In the genomic region with DNA sequence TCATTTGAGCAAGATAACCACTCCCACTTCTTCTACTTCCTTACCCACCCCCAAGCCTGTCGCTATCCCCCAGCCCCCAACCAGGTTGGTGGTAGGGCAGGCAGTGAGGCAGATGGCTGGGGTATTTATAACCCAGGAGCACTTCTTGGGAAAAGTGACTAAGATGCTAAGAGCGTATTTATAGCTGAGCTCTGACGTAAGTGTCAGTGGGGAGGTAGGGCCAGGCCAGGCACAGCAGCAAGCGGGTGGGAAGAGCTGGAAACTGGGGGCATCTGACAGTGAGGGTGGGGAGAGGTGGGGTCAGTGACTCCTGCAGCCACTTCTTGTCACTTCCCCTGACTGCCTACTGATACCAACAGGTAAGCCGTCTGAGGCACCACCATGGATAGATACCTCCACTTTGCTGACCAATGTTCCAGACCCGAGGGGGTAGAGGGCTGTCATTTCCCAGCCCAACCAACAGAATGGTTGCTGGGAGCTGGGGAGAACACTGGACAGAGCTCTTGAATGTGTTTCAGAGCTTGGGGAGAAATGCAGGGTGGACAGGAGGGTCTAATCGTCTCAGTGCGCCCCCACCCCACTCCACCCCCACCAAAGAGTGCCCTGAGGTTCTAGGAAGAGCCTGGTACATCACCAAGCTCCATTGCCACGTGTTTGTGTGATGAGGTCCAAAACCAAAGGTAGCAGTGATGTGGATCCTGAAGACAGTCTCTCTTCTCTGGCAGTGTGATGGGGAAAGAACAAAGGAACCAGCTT, we compare ENCODE assay signal across 8 cellular contexts.
DNase-seq lines count a peak whose midpoint lies in the region.

No MANE protein-coding gene starts in this region.

- peak; percentile 80 for DNase-seq in NK-92 treated with Interleukin-12 subunit alpha and Interleukin-12 subunit beta, amount 100 ng/mL, for 24 hours (lab: John Stamatoyannopoulos, UW)
- DNase-seq in NK-92 (lab: John Stamatoyannopoulos, UW; ENCODE audit: unreplicated experiment): no peak
- DNase-seq in SIG-M5 (lab: John Stamatoyannopoulos, UW): peak; percentile 47
- DNase-seq in glomerular visceral epithelial cell (ENCODE audit: extremely low spot score): peak; percentile 60
- peak; percentile 60 for DNase-seq in stimulated activated CD8-positive, alpha-beta memory T cell treated with anti-CD3 and anti-CD28 coated beads, Interleukin-4, amount 100 ng/mL, for 48 hours
- no peak for DNase-seq in activated effector memory CD4-positive, alpha-beta T cell treated with anti-CD3 and anti-CD28 coated beads, Interleukin-2, amount 50 U/mL, for 16 hours
- no peak for DNase-seq in HuH-7.5 (ENCODE audit: low spot score)
- no peak for DNase-seq in NCI-H1417 (lab: John Stamatoyannopoulos, UW)

Comparison
In these comparisons a context has a peak if more than half of its experiments do, and no peak if none do; other contexts are left out.
1. DNase-seq: peak in NK-92 treated with Interleukin-12 subunit alpha and Interleukin-12 subunit beta, amount 100 ng/mL, for 24 hours (single experiment), SIG-M5 (single experiment), glomerular visceral epithelial cell (single experiment) and stimulated activated CD8-positive, alpha-beta memory T cell treated with anti-CD3 and anti-CD28 coated beads, Interleukin-4, amount 100 ng/mL, for 48 hours (single experiment); none in NK-92 (single experiment), activated effector memory CD4-positive, alpha-beta T cell treated with anti-CD3 and anti-CD28 coated beads, Interleukin-2, amount 50 U/mL, for 16 hours (single experiment), HuH-7.5 (single experiment) and NCI-H1417 (0 of 3).